8 cellular contexts compared by ENCODE assay signal in genomic region chr1:35707253-35708178, GRCh38. TPM values are rescaled to one million over a fixed set of nuclear protein-coding genes. Genes with fewer than 3 reads are reported as not detected.
DNase-seq lines count a peak whose midpoint lies in the region; ATAC-seq, FAIRE-seq and TF ChIP-seq lines count a peak whose summit lies in the region.

No MANE protein-coding gene starts in this region.

- no peaks in the 10 kb centered on the region for H3K79me1 ChIP-seq in H1 (ENCODE audit: low read depth, low read length)

- ATAC-seq in thoracic aorta (ENCODE audit: insufficient number of reproducible peaks, low FRiP score, low read depth): no peak
- ATAC-seq in GM18868 (IDR thresholded peaks at IDR 0.05; ENCODE audit: unreplicated experiment): no peak
- ATAC-seq in GM21423 (IDR thresholded peaks at IDR 0.05; ENCODE audit: unreplicated experiment): no peak

- H3K4ac ChIP-seq in H1 (replicated peaks; ENCODE audit: insufficient read length, low read depth, low read length): peak overlapping the region; percentile 65

- H3K56ac ChIP-seq in H1 (replicated peaks; ENCODE audit: insufficient read length, low read depth, low read length): peak overlapping the region; percentile 32

- WGBS in H1 (ENCODE audit: extremely low coverage in 1 of 2, insufficient coverage in 1 of 2, insufficient read length in 1 of 2, insufficient replicate concordance in 2 of 2, low coverage in 1 of 2, low lambda C conversion rate in 2 of 2, missing lambda C conversion rate in 1 of 2), 2 experiments: 6% methylated on average over 36 of the region's 66 CpGs; no CpG with 5 or more reads in 1 of the 2 experiments

- CTCF ChIA-PET in activated CD4-positive, alpha-beta T cell treated with anti-CD3 and anti-CD28 coated beads, Interleukin-2, amount 10 ng/mL, durations not matched to agents 7 days and 5 days (lab: Charles Lee): interaction anchor here (2.1 kb wide), 1 partner anchor 9 kb away, joined by 14 read pairs; no protein-coding TSS in a partner anchor
- CTCF ChIA-PET in H1 (lab: Charles Lee; ENCODE audit: partially characterized antibody): interaction anchor here (0.6 to 7.9 kb wide), 11 partner anchors 8 to 1195 kb away, joined by 3 to 115 read pairs (median 4); no protein-coding TSS in a partner anchor

- peak overlapping the region; percentile 18; the same call in 1 of the 2 replicates for H2BK12ac ChIP-seq in H1 (ENCODE audit: low read depth, low read length)

- H3K79me2 ChIP-seq in H1 (ENCODE audit: control insufficient read depth in 1 of 2, insufficient read depth in 2 of 2, low read length in 2 of 2): no peaks in the 10 kb centered on the region

- H3K4me3 Mint-ChIP-seq in activated CD4-positive, alpha-beta T cell treated with anti-CD3 and anti-CD28 coated beads, Interleukin-2, amount 10 ng/mL, durations not matched to agents 7 days and 5 days: peak overlapping the region; percentile 71

- TF ChIP-seq EP300 in H1 (IDR thresholded peaks at IDR 0.05; ENCODE audit: borderline replicate concordance in 1 of 2, low read depth in 2 of 2, low read length in 2 of 2): no peak

- H3K4me3 ChIP-seq in H1 (ENCODE audit: extremely low read depth in 1 of 4, insufficient read depth in 2 of 4, low read depth in 3 of 4, low read length in 4 of 4) (peak overlapping the region; percentile 45 to 71 (median 51)), mucosa of rectum (ENCODE audit: low read length in 2 of 2) (peak overlapping the region; percentile 13 to 23), thoracic aorta (peak overlapping the region; percentile 64)

- no peak overlapping the region for H2AK5ac ChIP-seq in H1 (ENCODE audit: low read depth, low read length)

- peak overlapping the region; percentile 34 for H4K5ac ChIP-seq in H1 (ENCODE audit: insufficient read length, low read depth, low read length)

- peaks cover 14% of the 10 kb centered on the region for H3K4me1 Mint-ChIP-seq in activated CD4-positive, alpha-beta T cell treated with anti-CD3 and anti-CD28 coated beads, Interleukin-2, amount 10 ng/mL, durations not matched to agents 7 days and 5 days

- peaks cover 14% of the 10 kb centered on the region for H3K23me2 ChIP-seq in H1 (ENCODE audit: low read depth, low read length)

- peak overlapping the region; percentile 50 for H4K91ac ChIP-seq in H1 (replicated peaks; ENCODE audit: insufficient read length, low read length)

- H3K18ac ChIP-seq in H1 (ENCODE audit: extremely low read depth, low read length): peak overlapping the region; percentile 73

- TF ChIP-seq RAD21 in H1 (IDR thresholded peaks at IDR 0.05 in 1 of 2, conservative IDR thresholded peaks at IDR 0.05 in 1 of 2; ENCODE audit: low read depth in 2 of 2, low read length in 2 of 2): no peak

- H2AFZ ChIP-seq in H1 (ENCODE audit: low read length): peak overlapping the region; percentile 87; the same call in 1 of the 2 replicates

- no peaks in the 10 kb centered on the region for H3K36me3 Mint-ChIP-seq in activated CD4-positive, alpha-beta T cell treated with anti-CD3 and anti-CD28 coated beads, Interleukin-2, amount 10 ng/mL, durations not matched to agents 7 days and 5 days (ENCODE audit: low read depth)

- H3K9ac ChIP-seq in H1 (replicated peaks in 1 of 4; ENCODE audit: extremely low read depth in 1 of 4, low read depth in 3 of 4, low read length in 3 of 4) (peak overlapping the region in 3 of 4 experiments; percentile 56 to 70 (median 60); a peak in 5 of 7 replicates), mucosa of rectum (ENCODE audit: low read depth in 1 of 2, low read length in 2 of 2) (no peak overlapping the region)

- H3K27ac ChIP-seq in H1 (ENCODE audit: low read depth, low read length): no peak overlapping the region
- no peak overlapping the region for H3K27ac ChIP-seq in mucosa of rectum (ENCODE audit: low read depth in 2 of 2, low read length in 2 of 2)
- no peak overlapping the region for H3K27ac ChIP-seq in thoracic aorta

- H3K4me1 ChIP-seq in H1 (replicated peaks in 1 of 4; ENCODE audit: control insufficient read depth in 3 of 4, insufficient read depth in 4 of 4, low read length in 3 of 4) (peaks cover 3 to 23% (median 11%) of the 10 kb centered on the region in 4 experiments), mucosa of rectum (ENCODE audit: control insufficient read depth in 2 of 2, insufficient read depth in 2 of 2, low read length in 2 of 2) (peaks cover 3 to 4% of the 10 kb centered on the region in 2 donors), thoracic aorta (ENCODE audit: control insufficient read depth in 1 of 2, low read depth in 2 of 2) (peaks cover 0 to 8% of the 10 kb centered on the region in 2 donors)

- no peaks in the 10 kb centered on the region for H3K9me3 Mint-ChIP-seq in activated CD4-positive, alpha-beta T cell treated with anti-CD3 and anti-CD28 coated beads, Interleukin-2, amount 10 ng/mL, durations not matched to agents 7 days and 5 days

- POLR2A ChIA-PET in activated CD4-positive, alpha-beta T cell treated with anti-CD3 and anti-CD28 coated beads, Interleukin-2, amount 10 ng/mL, durations not matched to agents 7 days and 5 days (lab: Charles Lee): interaction anchor here (0.6 kb wide), 1 partner anchor 9 kb away, joined by 3 read pairs; no protein-coding TSS in a partner anchor
- POLR2A ChIA-PET in H1 (lab: Charles Lee; ENCODE audit: partially characterized antibody): interaction anchor here (0.7 to 4.1 kb wide), 11 partner anchors 9 to 132 kb away, joined by 3 to 41 read pairs (median 3); partner anchors contain the start of genes C1orf216 and CLSPN

- TF ChIP-seq POLR2A in H1 (IDR thresholded peaks at IDR 0.05; ENCODE audit: control extremely low read depth in 1 of 2, low read depth in 2 of 2, low read length in 2 of 2): no peak

- no peaks in the 10 kb centered on the region for H3K9me3 ChIP-seq in H1 (ENCODE audit: insufficient read depth in 2 of 2, low read depth in 1 of 2, low read length in 1 of 2)
- H3K9me3 ChIP-seq in mucosa of rectum (ENCODE audit: control insufficient read depth in 2 of 2, low read length in 2 of 2): no peaks in the 10 kb centered on the region
- no peaks in the 10 kb centered on the region for H3K9me3 ChIP-seq in thoracic aorta

- no peak overlapping the region for H3K27ac Mint-ChIP-seq in activated CD4-positive, alpha-beta T cell treated with anti-CD3 and anti-CD28 coated beads, Interleukin-2, amount 10 ng/mL, durations not matched to agents 7 days and 5 days

- peaks cover 47% of the 10 kb centered on the region for H3K27me3 Mint-ChIP-seq in activated CD4-positive, alpha-beta T cell treated with anti-CD3 and anti-CD28 coated beads, Interleukin-2, amount 10 ng/mL, durations not matched to agents 7 days and 5 days

- H3K23ac ChIP-seq in H1 (ENCODE audit: insufficient read length): no peak overlapping the region

- no peak overlapping the region for H2BK15ac ChIP-seq in H1 (ENCODE audit: low read length)

- peak overlapping the region; percentile 85 to 87 for H3K4me2 ChIP-seq in H1 (ENCODE audit: insufficient read depth in 1 of 2, low read depth in 2 of 2, low read length in 2 of 2)

- H3K27me3 ChIP-seq in H1 (replicated peaks in 1 of 4; ENCODE audit: control insufficient read depth in 3 of 4, extremely low read depth in 1 of 4, insufficient read depth in 3 of 4, low read length in 3 of 4) (peaks cover 0 to 18% (median 12%) of the 10 kb centered on the region in 4 experiments; a peak in 6 of 7 replicates), mucosa of rectum (ENCODE audit: control insufficient read depth in 2 of 2, insufficient read depth in 2 of 2, low read length in 2 of 2) (peaks cover 27 to 33% of the 10 kb centered on the region in 2 donors), thoracic aorta (replicated peaks; ENCODE audit: insufficient read depth) (no peaks in the 10 kb centered on the region)

- H4K8ac ChIP-seq in H1 (ENCODE audit: extremely low read depth, insufficient read depth, low read length): peak overlapping the region; percentile 39; the same call in 1 of the 2 replicates

- H4K20me1 ChIP-seq in H1 (replicated peaks in 1 of 2; ENCODE audit: control insufficient read depth in 1 of 2, insufficient read depth in 2 of 2, low read length in 2 of 2): no peaks in the 10 kb centered on the region

- FAIRE-seq in H1 (lab: Jason Lieb, UNC): no peak

- H2BK20ac ChIP-seq in H1 (ENCODE audit: low read length): peak overlapping the region; percentile 24

- peak; percentile 67 for DNase-seq in COR-L47 (lab: John Stamatoyannopoulos, UW)
- DNase-seq in NCI-H1105 (lab: John Stamatoyannopoulos, UW): peak; percentile 76
- peak; percentile 21 for DNase-seq in activated CD4-positive, alpha-beta T cell treated with anti-CD3 and anti-CD28 coated beads, Interleukin-2, amount 10 ng/mL, durations not matched to agents 7 days and 5 days
- peak in 1 of 2 experiments; percentile 79 for DNase-seq in H1 (ENCODE audit: low read depth in 1 of 2, low spot score in 2 of 2)
- DNase-seq in thoracic aorta (ENCODE audit: low spot score): no peak

- TF ChIP-seq CTCF in H1 (IDR thresholded peaks at IDR 0.05; ENCODE audit: control extremely low read depth in 1 of 3, insufficient read depth in 1 of 3, low read depth in 1 of 3, low read length in 3 of 3): no peak
- TF ChIP-seq CTCF in thoracic aorta (IDR thresholded peaks at IDR 0.05): no peak

- H2BK120ac ChIP-seq in H1 (replicated peaks; ENCODE audit: low read depth, low read length): peak overlapping the region; percentile 92

- peak overlapping the region; percentile 19 for H3K14ac ChIP-seq in H1 (ENCODE audit: insufficient read length)

- peak overlapping the region; percentile 8; the same call in 1 of the 2 replicates for H2BK5ac ChIP-seq in H1 (ENCODE audit: low read depth, low read length)

- H3K36me3 ChIP-seq in H1 (ENCODE audit: control insufficient read depth in 2 of 4, insufficient read depth in 4 of 4, low read length in 3 of 4) (no peaks in the 10 kb centered on the region), mucosa of rectum (ENCODE audit: control insufficient read depth in 2 of 2, insufficient read depth in 2 of 2, low read length in 2 of 2) (no peaks in the 10 kb centered on the region), thoracic aorta (no peaks in the 10 kb centered on the region)

TF ChIP-seq in H1, 55 proteins besides CTCF, POLR2A, EP300 and RAD21 (continues in another document):
- TF ChIP-seq MAX (IDR thresholded peaks at IDR 0.05): peak; percentile 14; the same call in 1 of the 2 replicates

RNA-seq across cellular contexts. Expression of gene C1orf216, which starts 11.2 kb away (rescaled TPM):
- total RNA-seq in activated CD4-positive, alpha-beta T cell treated with anti-CD3 and anti-CD28 coated beads, Interleukin-2, amount 10 ng/mL, durations not matched to agents 7 days and 5 days: 10 to 100 TPM; 13.2 to 14.2 TPM
- total RNA-seq in H1 (2021; fragmentation: NEBNext Ultra II Directional; extraction: Animal tissue kit (Norgen Biotek cat#: 25700)): 10.8 and 12.8 TPM in 2 replicates
- 7.3 and 7.5 TPM in 2 replicates for polyA plus RNA-seq in H1 (2011; rRNA removed)
- 11.7 TPM for polyA plus RNA-seq in H1 (2011; cell fraction: cytosol; rRNA removed)
- polyA plus RNA-seq in H1 (2011; cell fraction: nucleus; rRNA removed): 10.3 TPM
- polyA plus RNA-seq in H1 (2012, experiment 1 of 2): 12.2 to 13.3 TPM (median 12.6 TPM) in 4 replicates
- polyA plus RNA-seq in H1 (2012, experiment 2 of 2): 5.7 TPM
- polyA plus RNA-seq in H1 (2013, experiment 1 of 2): 3.8 TPM
- 3.6 TPM for polyA plus RNA-seq in H1 (2013, experiment 2 of 2)
- polyA minus RNA-seq in H1 (2011; rRNA and poly(A)+ RNA removed): 13.0 and 13.7 TPM in 2 replicates
- polyA minus RNA-seq in H1 (2011; cell fraction: cytosol; rRNA and poly(A)+ RNA removed): 7.0 TPM
- 6.8 TPM for polyA minus RNA-seq in H1 (2011; cell fraction: nucleus; rRNA and poly(A)+ RNA removed)
- 10 to 100 TPM; 23.4 to 39.7 TPM for total RNA-seq in thoracic aorta

Comparison
In these comparisons a context has a peak if more than half of its experiments do, and no peak if none do; other contexts are left out.
1. H3K9ac ChIP-seq: peak in H1 (3 of 4); none in mucosa of rectum (0 of 2).
2. Peak in every context shown above with its lines, with median percentiles within 50 percentile points of each other: H3K4me3 ChIP-seq.